Comparison of ENCODE assay signal across 8 cellular contexts in genomic region chr12:49903700-49904423, GRCh38. TPM values are rescaled to one million over a fixed set of nuclear protein-coding genes. Genes with fewer than 3 reads are reported as not detected.
DNase-seq lines count a peak whose midpoint lies in the region; ATAC-seq and TF ChIP-seq lines count a peak whose summit lies in the region.

Gene FAIM2 (minus strand): TSS chr12:49903900. CDS start chr12:49903792, 108 bp downstream.

- H3K9me3 Mint-ChIP-seq in chondrocyte (ENCODE audit: low read depth) = no peaks in the 10 kb centered on the region

- peak; percentile 67 to 70 for ATAC-seq in activated CD4-positive, CD25-positive, alpha-beta regulatory T cell treated with anti-CD3 and anti-CD28 coated beads, Interleukin-2, amount 50 U/mL, for 24 hours
- ATAC-seq in HG02938 (IDR thresholded peaks at IDR 0.05; ENCODE audit: unreplicated experiment) = no peak

- H3K4me1 Mint-ChIP-seq in chondrocyte (ENCODE audit: low read depth) = peaks cover 9% of the 10 kb centered on the region

- H3K4me3 Mint-ChIP-seq in chondrocyte (ENCODE audit: unreplicated experiment) = peak within 1 kb of the TSS; percentile 72

- DNase-seq in NCI-H2029 (lab: John Stamatoyannopoulos, UW) = peak; percentile 38
- DNase-seq in NCI-H2029 treated with DMSO at 0.1 percent for 48 hours (lab: John Stamatoyannopoulos, UW) = no peak
- peak; percentile 74 for DNase-seq in chondrocyte (ENCODE audit: low spot score)
- DNase-seq in medulla oblongata (ENCODE audit: extremely low spot score) = peak; percentile 84
- DNase-seq in stimulated activated CD8-positive, alpha-beta memory T cell treated with anti-CD3 and anti-CD28 coated beads, Interleukin-15, amount 100 ng/mL, for 1 hour (ENCODE audit: low read depth) = peak; percentile 7
- DNase-seq in GM19240 (ENCODE audit: insufficient read length, low spot score) = no peak

- no peak for TF ChIP-seq CTCF in chondrocyte (IDR thresholded peaks at IDR 0.05)

- peaks cover 4% of the 10 kb centered on the region for H3K27me3 Mint-ChIP-seq in chondrocyte (ENCODE audit: low read depth)

- peak within 1 kb of the TSS; percentile 71 for H3K27ac Mint-ChIP-seq in chondrocyte (ENCODE audit: unreplicated experiment)

- H3K36me3 Mint-ChIP-seq in chondrocyte (ENCODE audit: low read depth) = no peaks in the 10 kb centered on the region

RNA-seq across cellular contexts. Expression of gene FAIM2, which starts in this region (rescaled TPM):
- total RNA-seq in chondrocyte = 0.47 to 1.3 TPM (median 0.74 TPM) in 3 replicates

Comparison
In these comparisons a context has a peak if more than half of its experiments do, and no peak if none do; other contexts are left out.
1. DNase-seq: peak in NCI-H2029 (single experiment), chondrocyte (single experiment), medulla oblongata (single experiment) and stimulated activated CD8-positive, alpha-beta memory T cell treated with anti-CD3 and anti-CD28 coated beads, Interleukin-15, amount 100 ng/mL, for 1 hour (single experiment); none in NCI-H2029 treated with DMSO at 0.1 percent for 48 hours (single experiment) and GM19240 (single experiment).